ENCODE assay signal across 8 cellular contexts in genomic region chr16:54193656-54194007, GRCh38.
DNase-seq lines count a peak whose midpoint lies in the region; ATAC-seq and TF ChIP-seq lines count a peak whose summit lies in the region.

No MANE protein-coding gene starts in this region.

- no peaks in the 10 kb centered on the region for H3K4me1 Mint-ChIP-seq in activated CD8-positive, alpha-beta T cell treated with anti-CD3 and anti-CD28 coated beads for 36 hours (ENCODE audit: low read depth)
- peaks cover 27% of the 10 kb centered on the region for H3K4me1 Mint-ChIP-seq in nephron progenitor cell

- no peak overlapping the region for H3K27ac Mint-ChIP-seq in activated CD8-positive, alpha-beta T cell treated with anti-CD3 and anti-CD28 coated beads for 36 hours
- H3K27ac Mint-ChIP-seq in nephron progenitor cell, result peak overlapping the region; percentile 71

- H3K27me3 Mint-ChIP-seq in activated CD8-positive, alpha-beta T cell treated with anti-CD3 and anti-CD28 coated beads for 36 hours, result peaks cover 14% of the 10 kb centered on the region
- H3K27me3 Mint-ChIP-seq in nephron progenitor cell (ENCODE audit: low read depth, poor library complexity), result peaks cover 31% of the 10 kb centered on the region

- peak; percentile 49 for TF ChIP-seq CTCF in activated CD8-positive, alpha-beta T cell treated with anti-CD3 and anti-CD28 coated beads for 36 hours (IDR thresholded peaks at IDR 0.05)
- TF ChIP-seq CTCF in nephron progenitor cell (IDR thresholded peaks at IDR 0.05), result peak; percentile 94

- intact Hi-C loops in activated CD8-positive, alpha-beta T cell treated with anti-CD3 and anti-CD28 coated beads for 36 hours (cut with micrococcal nuclease), result no loop called here

- H3K4me3 Mint-ChIP-seq in activated CD8-positive, alpha-beta T cell treated with anti-CD3 and anti-CD28 coated beads for 36 hours, result no peak overlapping the region
- peak overlapping the region; percentile 58 for H3K4me3 Mint-ChIP-seq in nephron progenitor cell

- H3K9me3 Mint-ChIP-seq in activated CD8-positive, alpha-beta T cell treated with anti-CD3 and anti-CD28 coated beads for 36 hours, result no peaks in the 10 kb centered on the region
- peaks cover 3% of the 10 kb centered on the region for H3K9me3 Mint-ChIP-seq in nephron progenitor cell

- H3K36me3 Mint-ChIP-seq in activated CD8-positive, alpha-beta T cell treated with anti-CD3 and anti-CD28 coated beads for 36 hours (ENCODE audit: low read depth), result no peaks in the 10 kb centered on the region
- no peaks in the 10 kb centered on the region for H3K36me3 Mint-ChIP-seq in nephron progenitor cell (ENCODE audit: low read depth)

- DNase-seq in COLO668 (lab: John Stamatoyannopoulos, UW; ENCODE audit: unreplicated experiment) (peak; percentile 88), NCI-H2171 (lab: John Stamatoyannopoulos, UW) (peak; percentile 84), fibroblast of the conjunctiva (ENCODE audit: low read depth) (peak; percentile 49), nephron progenitor cell (peak; percentile 81)
- peak; percentile 54 for DNase-seq in activated CD8-positive, alpha-beta T cell treated with anti-CD3 and anti-CD28 coated beads for 36 hours
- no peak for DNase-seq in central memory CD4-positive, alpha-beta T cell

- POLR2A ChIA-PET in activated CD8-positive, alpha-beta T cell treated with anti-CD3 and anti-CD28 coated beads for 36 hours (lab: Charles Lee), result no interaction called here

- peak; percentile 89 for ATAC-seq in GM19023 (IDR thresholded peaks at IDR 0.05; ENCODE audit: unreplicated experiment)
- ATAC-seq in HG03108 (IDR thresholded peaks at IDR 0.05; ENCODE audit: unreplicated experiment), result peak; percentile 79
- ATAC-seq in activated CD8-positive, alpha-beta T cell treated with anti-CD3 and anti-CD28 coated beads for 36 hours, result peak; percentile 62

- CTCF ChIA-PET in activated CD8-positive, alpha-beta T cell treated with anti-CD3 and anti-CD28 coated beads for 36 hours (lab: Charles Lee), result no interaction called here
